ENCODE assay signal across 15 cellular contexts in the genomic region with DNA sequence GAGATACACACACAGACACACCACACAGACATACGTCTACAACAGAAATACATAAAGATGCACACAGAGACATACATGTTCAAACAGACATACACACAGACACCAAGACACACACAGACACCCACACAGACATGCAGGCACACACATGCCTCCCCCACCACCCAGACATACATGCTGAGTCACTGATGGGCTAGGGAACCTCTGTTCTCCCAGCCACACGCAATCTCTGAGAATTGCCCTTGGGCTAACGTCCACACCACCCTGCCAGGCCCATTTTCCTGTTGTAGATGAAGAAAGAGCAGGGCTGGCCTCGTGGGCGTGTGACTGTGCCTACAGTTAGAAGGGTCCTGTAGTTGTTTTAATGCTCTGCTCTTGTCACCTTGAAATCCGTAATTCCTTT.
"Had no signal": no experiment of that assay in that cellular context is flagged by ENCODE, and none has a peak within 500 bp of the region (broad histone marks: within the 10 kb centered on the region; RNA-seq: fewer than 3 reads in every experiment).

No MANE protein-coding gene starts in this region.

- H3K27ac Mint-ChIP-seq: activated naive CD8-positive, alpha-beta T cell treated with anti-CD3 and anti-CD28 coated beads, Interleukin-2, amount 10 ng/mL, durations not matched to agents 7 days and 5 days; dendritic cell treated with granulocyte-macrophage colony-stimulating factor and Interleukin-4, amounts not matched to agents 40 ng/mL and 50 ng/mL, for 4 days; stimulated activated naive B cell treated with anti-CD40 and anti-IgM and Interleukin-4, amounts not matched to agents 10 μg/mL and 1 μg/mL and 100 μg/mL, for 72 hours had no signal

- H3K4me1 Mint-ChIP-seq: activated naive CD8-positive, alpha-beta T cell treated with anti-CD3 and anti-CD28 coated beads, Interleukin-2, amount 10 ng/mL, durations not matched to agents 7 days and 5 days had no signal

- H3K4me3 ChIP-seq: lung, upper lobe of left lung had no signal

- H3K36me3 ChIP-seq: brain microvascular endothelial cell, upper lobe of left lung had no signal

- DNase-seq: activated CD4-positive, CD25-positive, alpha-beta regulatory T cell treated with anti-CD3 and anti-CD28 coated beads, Interleukin-2, amount 50 U/mL, for 72 hours; activated naive CD4-positive, alpha-beta T cell; activated naive CD8-positive, alpha-beta T cell treated with anti-CD3 and anti-CD28 coated beads, Interleukin-2, amount 10 ng/mL, durations not matched to agents 7 days and 5 days; brain microvascular endothelial cell; cerebellar nuclear complex; effector memory CD4-positive, alpha-beta T cell; foreskin melanocyte; naive B cell; stimulated activated CD4-positive, alpha-beta T cell treated with anti-CD3 and anti-CD28 coated beads, Interleukin-2, amount 100 ng/mL, for 48 hours; stimulated activated naive B cell treated with anti-CD40 and anti-IgM and Interleukin-4, amounts not matched to agents 10 μg/mL and 1 μg/mL and 100 μg/mL, for 72 hours; substantia nigra; T-helper 9 cell; upper lobe of left lung had no signal

- H3K27me3 ChIP-seq: brain microvascular endothelial cell, upper lobe of left lung had no signal

- H3K9me3 ChIP-seq: upper lobe of left lung had no signal

- H3K4me3 Mint-ChIP-seq: activated naive CD8-positive, alpha-beta T cell treated with anti-CD3 and anti-CD28 coated beads, Interleukin-2, amount 10 ng/mL, durations not matched to agents 7 days and 5 days; dendritic cell treated with granulocyte-macrophage colony-stimulating factor and Interleukin-4, amounts not matched to agents 40 ng/mL and 50 ng/mL, for 4 days; naive B cell; stimulated activated naive B cell treated with anti-CD40 and anti-IgM and Interleukin-4, amounts not matched to agents 10 μg/mL and 1 μg/mL and 100 μg/mL, for 72 hours had no signal

- H3K9me3 Mint-ChIP-seq: dendritic cell treated with granulocyte-macrophage colony-stimulating factor and Interleukin-4, amounts not matched to agents 40 ng/mL and 50 ng/mL, for 4 days had no signal

- H3K27ac ChIP-seq: brain microvascular endothelial cell, upper lobe of left lung had no signal

- ATAC-seq: stimulated activated naive B cell treated with anti-CD40 and anti-IgM and Interleukin-4, amounts not matched to agents 10 μg/mL and 1 μg/mL and 100 μg/mL, for 72 hours had no signal

- H3K4me1 ChIP-seq: upper lobe of left lung had no signal
